Comparison of ENCODE assay signal across 7 cellular contexts in the genomic region with DNA sequence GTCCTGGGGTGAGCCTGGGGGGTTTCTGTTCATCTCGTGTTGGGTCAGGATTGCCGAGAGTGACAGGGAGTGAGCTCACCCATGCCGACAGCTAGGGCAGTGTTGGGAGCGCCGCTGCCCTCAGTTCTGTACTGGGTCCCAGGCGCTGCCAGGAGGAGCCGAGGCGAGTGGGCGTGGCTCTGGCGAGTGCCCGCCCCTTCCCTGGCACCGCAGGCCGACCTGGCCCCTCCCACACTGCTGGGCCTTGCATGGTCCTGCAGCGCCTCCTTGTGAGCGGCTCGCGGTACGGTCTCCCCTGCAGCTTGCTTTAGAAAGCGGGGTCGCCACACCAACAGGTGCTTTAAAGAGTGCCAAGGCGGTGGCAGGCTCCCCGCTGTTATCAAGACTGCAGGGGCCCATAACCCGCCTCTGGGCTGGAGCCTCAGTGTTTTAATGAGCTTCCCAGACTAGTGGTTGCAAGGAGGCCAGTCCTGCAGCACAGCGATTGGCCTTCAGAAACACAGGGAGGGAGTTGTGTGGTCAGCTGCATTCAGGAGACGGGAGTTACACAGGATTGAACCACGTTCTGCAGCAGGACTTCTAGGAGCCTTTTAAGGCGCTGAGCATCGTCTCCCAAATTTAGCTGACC.
DNase-seq lines count a peak whose midpoint lies in the region; ATAC-seq and TF ChIP-seq lines count a peak whose summit lies in the region.
"Not testable (repeated sequence)": the region's sequence is repeated elsewhere in the genome, so short reads cannot be mapped to it uniquely, and the experiment has no call there.

No MANE protein-coding gene starts in this region.

- H3K27ac ChIP-seq in right cardiac atrium (ENCODE audit: low read length), result peak overlapping the region; percentile 13

- WGBS in right cardiac atrium, result 9% methylated on average over 28 of the region's 28 CpGs

- TF ChIP-seq CTCF in retinal pigment epithelial cell (conservative IDR thresholded peaks at IDR 0.05; ENCODE audit: low read depth, low read length), result peak; percentile 77

- DNase-seq in NCI-H187 (lab: John Stamatoyannopoulos, UW), result peak; percentile 25 to 68
- DNase-seq in T-helper 22 cell (ENCODE audit: low read depth), result peak; percentile 78
- peak; percentile 30 to 95 (median 84) for DNase-seq in amygdala (lab: John Stamatoyannopoulos, UW)
- DNase-seq in right cardiac atrium, result peak; percentile 92 to 97 (median 97)
- DNase-seq in retinal pigment epithelial cell (ENCODE audit: low read depth), result peak; percentile 56

- not testable (repeated sequence) for H3K4me1 ChIP-seq in right cardiac atrium (ENCODE audit: control insufficient read depth, insufficient read depth, low read length)

- intact Hi-C loops in right cardiac atrium (cut with DNase I), result not testable (repeated sequence)

- H3K9me3 ChIP-seq in right cardiac atrium (ENCODE audit: control insufficient read depth, low read length), result not testable (repeated sequence)

- ATAC-seq in GM18511 (IDR thresholded peaks at IDR 0.05; ENCODE audit: unreplicated experiment) (peak; percentile 89), HG03025 (IDR thresholded peaks at IDR 0.05; ENCODE audit: low FRiP score, unreplicated experiment) (peak; percentile 76), right cardiac atrium (peak; percentile 93 to 94)

- H3K4me3 ChIP-seq in right cardiac atrium (ENCODE audit: low read length) (peak overlapping the region; percentile 17), retinal pigment epithelial cell (ENCODE audit: low read length) (peak overlapping the region; percentile 12)

- not testable (repeated sequence) for H3K27me3 ChIP-seq in right cardiac atrium (ENCODE audit: control insufficient read depth, insufficient read depth)

Comparison
In these comparisons a context has a peak if more than half of its experiments do, and no peak if none do; other contexts are left out.
1. Peak in every context shown above with its lines: DNase-seq, ATAC-seq, H3K4me3 ChIP-seq and H3K27ac ChIP-seq.
2. DNase-seq: peak in every context shown above with its lines; median percentile 97 in right cardiac atrium; 84 in amygdala; 78 in T-helper 22 cell; 56 in retinal pigment epithelial cell; 46 in NCI-H187.